Comparison of ENCODE assay signal across 8 cellular contexts in genomic region chr12:105329926-105330282, GRCh38. TPM values are rescaled to one million over a fixed set of nuclear protein-coding genes. Genes with fewer than 3 reads are reported as not detected.
DNase-seq lines count a peak whose midpoint lies in the region; ATAC-seq and TF ChIP-seq lines count a peak whose summit lies in the region.

No MANE protein-coding gene starts in this region.

- WGBS in esophagus muscularis mucosa = 5% methylated on average over 9 of the region's 9 CpGs

- no peak for TF ChIP-seq POLR2A in esophagus muscularis mucosa (IDR thresholded peaks at IDR 0.05; ENCODE audit: low read depth)

- ATAC-seq in GM21447 (IDR thresholded peaks at IDR 0.05; ENCODE audit: unreplicated experiment) = peak; percentile 4

- H3K36me3 ChIP-seq in esophagus muscularis mucosa = no peaks in the 10 kb centered on the region

- TF ChIP-seq CTCF in AG09309 (IDR thresholded peaks at IDR 0.05; ENCODE audit: control insufficient read depth, insufficient read depth, low read depth, low read length, missing control alignments) = no peak
- no peak for TF ChIP-seq CTCF in esophagus muscularis mucosa (IDR thresholded peaks at IDR 0.05)

- intact Hi-C loops in esophagus muscularis mucosa (cut with DNase I) = no loop called here

- peaks cover 7 to 23% (median 18%) of the 10 kb centered on the region in 4 donors for H3K4me1 ChIP-seq in esophagus muscularis mucosa

- TF ChIP-seq EP300 in esophagus muscularis mucosa (IDR thresholded peaks at IDR 0.05) = no peak

- H3K27me3 ChIP-seq in esophagus muscularis mucosa = peaks cover 0 to 21% (median 0%) of the 10 kb centered on the region in 4 donors

- H3K9me3 ChIP-seq in esophagus muscularis mucosa = no peaks in the 10 kb centered on the region

- H3K27ac ChIP-seq in esophagus muscularis mucosa (replicated peaks in 1 of 4) = no peak overlapping the region
- H3K27ac ChIP-seq in skin epidermis = peak overlapping the region in 10 of 21 experiments; percentile 14 to 90 (median 78)

- DNase-seq in AG09309 (ENCODE audit: low read depth) = no peak
- DNase-seq in NCI-H146 treated with DMSO at 0.1 percent for 48 hours (lab: John Stamatoyannopoulos, UW; ENCODE audit: unreplicated experiment) = peak; percentile 79
- DNase-seq in esophagus muscularis mucosa (ENCODE audit: extremely low spot score) = no peak
- DNase-seq in NCI-H1048 (lab: John Stamatoyannopoulos, UW) = no peak
- no peak for DNase-seq in NCI-H2196 (lab: John Stamatoyannopoulos, UW; ENCODE audit: unreplicated experiment)
- DNase-seq in HPDE6-E6E7 (ENCODE audit: extremely low spot score) = no peak

- H3K4me3 ChIP-seq in AG09309 (ENCODE audit: control insufficient read depth, low read depth, low read length) = peak overlapping the region; percentile 98
- peak overlapping the region; percentile 72 to 78 (median 72) for H3K4me3 ChIP-seq in esophagus muscularis mucosa
- peak overlapping the region; percentile 52 to 94 (median 82) for H3K4me3 ChIP-seq in skin epidermis

RNA-seq across cellular contexts. Expression of gene C12orf75, which starts 0.6 kb away (rescaled TPM):
- total RNA-seq in esophagus muscularis mucosa = 1 to 10 TPM in 3 of 4 donors, under 1 TPM in 1; 0.83 to 3.1 (median 2.8) TPM
